In the genomic region with DNA sequence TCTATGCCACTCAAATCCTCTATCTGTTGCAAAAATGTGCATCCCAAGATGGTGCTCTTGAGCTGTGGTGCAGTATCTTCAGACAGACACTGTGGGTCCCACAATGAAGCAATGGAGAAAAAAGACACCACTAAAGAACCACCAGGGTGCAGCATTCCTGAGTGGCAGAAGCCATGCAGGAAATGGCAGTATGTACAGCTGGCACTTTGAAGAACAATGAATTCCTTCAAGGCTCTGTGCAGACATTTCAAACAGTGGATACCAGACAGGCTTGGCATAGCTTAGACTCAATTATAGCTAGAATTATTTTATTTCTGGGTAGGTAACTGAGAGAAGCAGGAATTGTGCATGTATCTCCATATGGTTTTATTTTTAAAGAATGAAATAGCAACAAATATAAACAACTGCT, we compare ENCODE assay signal across 3 cellular contexts.
TF ChIP-seq lines count a peak whose summit lies in the region.

No MANE protein-coding gene starts in this region.

TF ChIP-seq in A549, 52 proteins besides CTCF, POLR2A, EP300 and RAD21 (continued from another document):
- no peak for TF ChIP-seq FOSB (CRISPR knock-in tag; IDR thresholded peaks at IDR 0.05)

TF ChIP-seq in HEK293, 187 proteins besides CTCF, POLR2A, EP300 and RAD21 (continued from another document):
- TF ChIP-seq, protein P1, sequence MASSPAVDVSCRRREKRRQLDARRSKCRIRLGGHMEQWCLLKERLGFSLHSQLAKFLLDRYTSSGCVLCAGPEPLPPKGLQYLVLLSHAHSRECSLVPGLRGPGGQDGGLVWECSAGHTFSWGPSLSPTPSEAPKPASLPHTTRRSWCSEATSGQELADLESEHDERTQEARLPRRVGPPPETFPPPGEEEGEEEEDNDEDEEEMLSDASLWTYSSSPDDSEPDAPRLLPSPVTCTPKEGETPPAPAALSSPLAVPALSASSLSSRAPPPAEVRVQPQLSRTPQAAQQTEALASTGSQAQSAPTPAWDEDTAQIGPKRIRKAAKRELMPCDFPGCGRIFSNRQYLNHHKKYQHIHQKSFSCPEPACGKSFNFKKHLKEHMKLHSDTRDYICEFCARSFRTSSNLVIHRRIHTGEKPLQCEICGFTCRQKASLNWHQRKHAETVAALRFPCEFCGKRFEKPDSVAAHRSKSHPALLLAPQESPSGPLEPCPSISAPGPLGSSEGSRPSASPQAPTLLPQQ (tag by site-specific recombination; IDR thresholded peaks at IDR 0.05) = peak; percentile 99
- TF ChIP-seq ZNF37A (tag by site-specific recombination; IDR thresholded peaks at IDR 0.05) = no peak
- no peak for TF ChIP-seq TCF7L2 (IDR thresholded peaks at IDR 0.05; ENCODE audit: borderline replicate concordance, low read depth, low read length)
- TF ChIP-seq, protein P2, sequence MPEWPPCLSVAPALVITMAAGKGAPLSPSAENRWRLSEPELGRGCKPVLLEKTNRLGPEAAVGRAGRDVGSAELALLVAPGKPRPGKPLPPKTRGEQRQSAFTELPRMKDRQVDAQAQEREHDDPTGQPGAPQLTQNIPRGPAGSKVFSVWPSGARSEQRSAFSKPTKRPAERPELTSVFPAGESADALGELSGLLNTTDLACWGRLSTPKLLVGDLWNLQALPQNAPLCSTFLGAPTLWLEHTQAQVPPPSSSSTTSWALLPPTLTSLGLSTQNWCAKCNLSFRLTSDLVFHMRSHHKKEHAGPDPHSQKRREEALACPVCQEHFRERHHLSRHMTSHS (tag by site-specific recombination; IDR thresholded peaks at IDR 0.05) = no peak
- peak; percentile 71 for TF ChIP-seq ZNF654 (tag by site-specific recombination; IDR thresholded peaks at IDR 0.05; ENCODE audit: low read depth)
- peak; percentile 98 for TF ChIP-seq ZFP69B (tag by site-specific recombination; IDR thresholded peaks at IDR 0.05)
- peak; percentile 69 for TF ChIP-seq TRIM28 (IDR thresholded peaks at IDR 0.05; ENCODE audit: borderline replicate concordance, low read length)

TF ChIP-seq in HepG2, 621 proteins besides CTCF, POLR2A, EP300 and RAD21 (continued from another document and continues in another):
- TF ChIP-seq ATF7-NPFF (CRISPR knock-in tag; IDR thresholded peaks at IDR 0.05; ENCODE audit: low read depth) (no peak), RFXANK (CRISPR knock-in tag; IDR thresholded peaks at IDR 0.05) (no peak), ZNF720 (CRISPR knock-in tag; IDR thresholded peaks at IDR 0.05) (no peak), ZNF644 (CRISPR knock-in tag; IDR thresholded peaks at IDR 0.05; ENCODE audit: low read depth) (peak; percentile 65; the same call in 1 of the 2 replicates), MEIS2 (CRISPR knock-in tag; IDR thresholded peaks at IDR 0.05) (no peak), FIP1L1 (IDR thresholded peaks at IDR 0.05; ENCODE audit: borderline replicate concordance, insufficient read depth, low read depth, low read length) (no peak), NFE2L2 (IDR thresholded peaks at IDR 0.05; ENCODE audit: low read length) (no peak), TEAD3 (CRISPR knock-in tag; optimal IDR thresholded peaks at IDR 0.05; ENCODE audit: borderline replicate concordance) (peak; percentile 80), ZNF891 (CRISPR knock-in tag; IDR thresholded peaks at IDR 0.05) (no peak), ZNF839 (CRISPR knock-in tag; IDR thresholded peaks at IDR 0.05; ENCODE audit: borderline replicate concordance) (no peak), RXRA (CRISPR knock-in tag; IDR thresholded peaks at IDR 0.05) (no peak), TP53 (CRISPR knock-in tag; conservative IDR thresholded peaks at IDR 0.05) (no peak), ZNF770 (CRISPR knock-in tag; IDR thresholded peaks at IDR 0.05) (no peak), RFXAP (CRISPR knock-in tag; IDR thresholded peaks at IDR 0.05; ENCODE audit: borderline replicate concordance) (peak; percentile 28; the same call in 1 of the 2 replicates), FOXA3 (CRISPR knock-in tag; IDR thresholded peaks at IDR 0.05) (peak; percentile 36; the same call in 1 of the 2 replicates), FOXK2 (IDR thresholded peaks at IDR 0.05) (no peak), SP1 (IDR thresholded peaks at IDR 0.05) (no peak), SP1 (CRISPR knock-in tag; IDR thresholded peaks at IDR 0.05) (no peak), FOSL2 (CRISPR knock-in tag; IDR thresholded peaks at IDR 0.05) (no peak), ZBTB42 (CRISPR knock-in tag; IDR thresholded peaks at IDR 0.05) (no peak), SIX1 (CRISPR knock-in tag; IDR thresholded peaks at IDR 0.05; ENCODE audit: borderline replicate concordance) (peak; percentile 58), GFI1 (CRISPR knock-in tag; IDR thresholded peaks at IDR 0.05; ENCODE audit: borderline replicate concordance) (no peak; the same call in 1 of the 2 replicates), SMYD3 (CRISPR knock-in tag; IDR thresholded peaks at IDR 0.05) (no peak), MYC (CRISPR knock-in tag; IDR thresholded peaks at IDR 0.05; ENCODE audit: borderline replicate concordance) (no peak), FOSL1 (CRISPR knock-in tag; IDR thresholded peaks at IDR 0.05; ENCODE audit: borderline replicate concordance) (no peak), ZNF180 (CRISPR knock-in tag; IDR thresholded peaks at IDR 0.05; ENCODE audit: borderline replicate concordance, low read depth) (no peak), FOXJ3 (CRISPR knock-in tag; IDR thresholded peaks at IDR 0.05; ENCODE audit: borderline replicate concordance) (0 out of 2 replicates have a peak, but pooled peaks have one; percentile 38), MED13 (CRISPR knock-in tag; IDR thresholded peaks at IDR 0.05) (no peak), TSC22D2 (CRISPR knock-in tag; IDR thresholded peaks at IDR 0.05; ENCODE audit: borderline replicate concordance) (no peak), ZBTB25 (CRISPR knock-in tag; IDR thresholded peaks at IDR 0.05) (peak; percentile 30; the same call in 1 of the 2 replicates), TRIM24 (CRISPR knock-in tag; IDR thresholded peaks at IDR 0.05) (no peak), ZNF143 (CRISPR knock-in tag; IDR thresholded peaks at IDR 0.05) (no peak), RBFOX2 (IDR thresholded peaks at IDR 0.05; ENCODE audit: low read depth, low read length) (no peak), ZNF879 (CRISPR knock-in tag; IDR thresholded peaks at IDR 0.05) (no peak), PHF8 (CRISPR knock-in tag; IDR thresholded peaks at IDR 0.05) (no peak), ZNF619 (CRISPR knock-in tag; IDR thresholded peaks at IDR 0.05) (no peak), PCBP1 (IDR thresholded peaks at IDR 0.05; ENCODE audit: borderline replicate concordance, low read depth, low read length) (no peak), TRIM22 (IDR thresholded peaks at IDR 0.05) (no peak), SP5 (CRISPR knock-in tag; IDR thresholded peaks at IDR 0.05; ENCODE audit: borderline replicate concordance, low read depth) (no peak), RCOR2 (CRISPR knock-in tag; IDR thresholded peaks at IDR 0.05) (no peak), NR0B2 (CRISPR knock-in tag; IDR thresholded peaks at IDR 0.05) (no peak), KLF13 (CRISPR knock-in tag; IDR thresholded peaks at IDR 0.05) (no peak), ZNF33A (CRISPR knock-in tag; IDR thresholded peaks at IDR 0.05; ENCODE audit: borderline replicate concordance) (no peak), MED8 (CRISPR knock-in tag; IDR thresholded peaks at IDR 0.05; ENCODE audit: insufficient replicate concordance) (no peak)
- TF ChIP-seq, protein P3, sequence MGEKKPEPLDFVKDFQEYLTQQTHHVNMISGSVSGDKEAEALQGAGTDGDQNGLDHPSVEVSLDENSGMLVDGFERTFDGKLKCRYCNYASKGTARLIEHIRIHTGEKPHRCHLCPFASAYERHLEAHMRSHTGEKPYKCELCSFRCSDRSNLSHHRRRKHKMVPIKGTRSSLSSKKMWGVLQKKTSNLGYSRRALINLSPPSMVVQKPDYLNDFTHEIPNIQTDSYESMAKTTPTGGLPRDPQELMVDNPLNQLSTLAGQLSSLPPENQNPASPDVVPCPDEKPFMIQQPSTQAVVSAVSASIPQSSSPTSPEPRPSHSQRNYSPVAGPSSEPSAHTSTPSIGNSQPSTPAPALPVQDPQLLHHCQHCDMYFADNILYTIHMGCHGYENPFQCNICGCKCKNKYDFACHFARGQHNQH (CRISPR knock-in tag; IDR thresholded peaks at IDR 0.05) = peak; percentile 39; the same call in 1 of the 2 replicates
- TF ChIP-seq, protein P4, sequence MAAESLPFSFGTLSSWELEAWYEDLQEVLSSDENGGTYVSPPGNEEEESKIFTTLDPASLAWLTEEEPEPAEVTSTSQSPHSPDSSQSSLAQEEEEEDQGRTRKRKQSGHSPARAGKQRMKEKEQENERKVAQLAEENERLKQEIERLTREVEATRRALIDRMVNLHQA (CRISPR knock-in tag; IDR thresholded peaks at IDR 0.05) = no peak
- TF ChIP-seq, protein P5, sequence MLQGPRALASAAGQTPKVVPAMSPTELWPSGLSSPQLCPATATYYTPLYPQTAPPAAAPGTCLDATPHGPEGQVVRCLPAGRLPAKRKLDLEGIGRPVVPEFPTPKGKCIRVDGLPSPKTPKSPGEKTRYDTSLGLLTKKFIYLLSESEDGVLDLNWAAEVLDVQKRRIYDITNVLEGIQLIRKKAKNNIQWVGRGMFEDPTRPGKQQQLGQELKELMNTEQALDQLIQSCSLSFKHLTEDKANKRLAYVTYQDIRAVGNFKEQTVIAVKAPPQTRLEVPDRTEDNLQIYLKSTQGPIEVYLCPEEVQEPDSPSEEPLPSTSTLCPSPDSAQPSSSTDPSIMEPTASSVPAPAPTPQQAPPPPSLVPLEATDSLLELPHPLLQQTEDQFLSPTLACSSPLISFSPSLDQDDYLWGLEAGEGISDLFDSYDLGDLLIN (CRISPR knock-in tag; IDR thresholded peaks at IDR 0.05; ENCODE audit: borderline replicate concordance) = no peak
- TF ChIP-seq, protein P6, sequence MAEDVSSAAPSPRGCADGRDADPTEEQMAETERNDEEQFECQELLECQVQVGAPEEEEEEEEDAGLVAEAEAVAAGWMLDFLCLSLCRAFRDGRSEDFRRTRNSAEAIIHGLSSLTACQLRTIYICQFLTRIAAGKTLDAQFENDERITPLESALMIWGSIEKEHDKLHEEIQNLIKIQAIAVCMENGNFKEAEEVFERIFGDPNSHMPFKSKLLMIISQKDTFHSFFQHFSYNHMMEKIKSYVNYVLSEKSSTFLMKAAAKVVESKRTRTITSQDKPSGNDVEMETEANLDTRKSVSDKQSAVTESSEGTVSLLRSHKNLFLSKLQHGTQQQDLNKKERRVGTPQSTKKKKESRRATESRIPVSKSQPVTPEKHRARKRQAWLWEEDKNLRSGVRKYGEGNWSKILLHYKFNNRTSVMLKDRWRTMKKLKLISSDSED (CRISPR knock-in tag; IDR thresholded peaks at IDR 0.05) = no peak
- TF ChIP-seq, protein P7, sequence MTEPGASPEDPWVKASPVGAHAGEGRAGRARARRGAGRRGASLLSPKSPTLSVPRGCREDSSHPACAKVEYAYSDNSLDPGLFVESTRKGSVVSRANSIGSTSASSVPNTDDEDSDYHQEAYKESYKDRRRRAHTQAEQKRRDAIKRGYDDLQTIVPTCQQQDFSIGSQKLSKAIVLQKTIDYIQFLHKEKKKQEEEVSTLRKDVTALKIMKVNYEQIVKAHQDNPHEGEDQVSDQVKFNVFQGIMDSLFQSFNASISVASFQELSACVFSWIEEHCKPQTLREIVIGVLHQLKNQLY (CRISPR knock-in tag; IDR thresholded peaks at IDR 0.05) = no peak
- TF ChIP-seq, protein P8, sequence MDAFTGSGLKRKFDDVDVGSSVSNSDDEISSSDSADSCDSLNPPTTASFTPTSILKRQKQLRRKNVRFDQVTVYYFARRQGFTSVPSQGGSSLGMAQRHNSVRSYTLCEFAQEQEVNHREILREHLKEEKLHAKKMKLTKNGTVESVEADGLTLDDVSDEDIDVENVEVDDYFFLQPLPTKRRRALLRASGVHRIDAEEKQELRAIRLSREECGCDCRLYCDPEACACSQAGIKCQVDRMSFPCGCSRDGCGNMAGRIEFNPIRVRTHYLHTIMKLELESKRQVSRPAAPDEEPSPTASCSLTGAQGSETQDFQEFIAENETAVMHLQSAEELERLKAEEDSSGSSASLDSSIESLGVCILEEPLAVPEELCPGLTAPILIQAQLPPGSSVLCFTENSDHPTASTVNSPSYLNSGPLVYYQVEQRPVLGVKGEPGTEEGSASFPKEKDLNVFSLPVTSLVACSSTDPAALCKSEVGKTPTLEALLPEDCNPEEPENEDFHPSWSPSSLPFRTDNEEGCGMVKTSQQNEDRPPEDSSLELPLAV (CRISPR knock-in tag; conservative IDR thresholded peaks at IDR 0.05; ENCODE audit: low read depth) = no peak
